Comparison of ENCODE assay signal across 8 cellular contexts in genomic region chr2:239275871-239276812, GRCh38.
A peak's percentile ranks its signal among the peaks of the same experiment; 100 is the strongest.
DNase-seq lines count a peak whose midpoint lies in the region; FAIRE-seq and TF ChIP-seq lines count a peak whose summit lies in the region.

No MANE protein-coding gene starts in this region.

- H3K27ac ChIP-seq in vagina = peak overlapping the region; percentile 77

- H3K36me3 Mint-ChIP-seq in activated T-cell treated with anti-CD3 and anti-CD28 coated beads, Interleukin-2, amount 50 U/mL, for 24 hours (ENCODE audit: low read depth) = peaks cover 12% of the 10 kb centered on the region

- H3K4me1 Mint-ChIP-seq in activated T-cell treated with anti-CD3 and anti-CD28 coated beads, Interleukin-2, amount 50 U/mL, for 24 hours (ENCODE audit: low read depth) = peaks cover 68% of the 10 kb centered on the region

- no peak for FAIRE-seq in GM12891 (lab: Jason Lieb, UNC)

- H3K27ac Mint-ChIP-seq in activated T-cell treated with anti-CD3 and anti-CD28 coated beads, Interleukin-2, amount 50 U/mL, for 24 hours = peak overlapping the region; percentile 81

- intact Hi-C loops in vagina (cut with DNase I) = no loop called here

- peak overlapping the region in 1 of 2 donors; percentile 8 for H3K4me3 ChIP-seq in vagina

- TF ChIP-seq POLR2A in vagina (IDR thresholded peaks at IDR 0.05) (no peak), GM12891 (IDR thresholded peaks at IDR 0.05; ENCODE audit: low read depth, low read length) (no peak)

- no peaks in the 10 kb centered on the region for H3K9me3 ChIP-seq in vagina

- no peak overlapping the region for H3K4me3 Mint-ChIP-seq in activated T-cell treated with anti-CD3 and anti-CD28 coated beads, Interleukin-2, amount 50 U/mL, for 24 hours

- H3K36me3 ChIP-seq in vagina = no peaks in the 10 kb centered on the region

- peaks cover 71% of the 10 kb centered on the region for H3K4me1 ChIP-seq in vagina

- H3K27me3 ChIP-seq in vagina = no peaks in the 10 kb centered on the region

- peak; percentile 46 for DNase-seq in activated T-cell treated with anti-CD3 and anti-CD28 coated beads, Interleukin-2, amount 50 U/mL, for 24 hours
- DNase-seq in activated T-cell treated with anti-CD3 and anti-CD28 coated beads, Interleukin-2, amount 50 U/mL, for 48 hours = no peak
- DNase-seq in cerebellar cortex (ENCODE audit: low spot score) = peak; percentile 93
- DNase-seq in medulla oblongata (ENCODE audit: extremely low spot score) = peak; percentile 77
- DNase-seq in vagina (ENCODE audit: extremely low spot score in 2 of 2) = no peak
- no peak for DNase-seq in GM12891 (ENCODE audit: insufficient read length, low spot score)
- no peak for DNase-seq in kidney tubule cell (ENCODE audit: low spot score)
- DNase-seq in NCI-H345 (lab: John Stamatoyannopoulos, UW) = no peak

- H3K9me3 Mint-ChIP-seq in activated T-cell treated with anti-CD3 and anti-CD28 coated beads, Interleukin-2, amount 50 U/mL, for 24 hours = no peaks in the 10 kb centered on the region

- no peak for TF ChIP-seq CTCF in vagina (IDR thresholded peaks at IDR 0.05)

- H3K27me3 Mint-ChIP-seq in activated T-cell treated with anti-CD3 and anti-CD28 coated beads, Interleukin-2, amount 50 U/mL, for 24 hours = peaks cover 20% of the 10 kb centered on the region

TF ChIP-seq in GM12891, 5 proteins besides CTCF, POLR2A, EP300 and RAD21:
- TF ChIP-seq SPI1 (IDR thresholded peaks at IDR 0.05; ENCODE audit: low read depth, low read length) (no peak), POU2F2 (IDR thresholded peaks at IDR 0.05; ENCODE audit: low read depth, low read length) (no peak)

Comparison
In these comparisons a context has a peak if more than half of its experiments do, and no peak if none do; other contexts are left out.
1. DNase-seq: peak in activated T-cell treated with anti-CD3 and anti-CD28 coated beads, Interleukin-2, amount 50 U/mL, for 24 hours (single experiment), cerebellar cortex (single experiment) and medulla oblongata (single experiment); none in activated T-cell treated with anti-CD3 and anti-CD28 coated beads, Interleukin-2, amount 50 U/mL, for 48 hours (0 of 2), vagina (0 of 2), GM12891 (single experiment), kidney tubule cell (single experiment) and NCI-H345 (single experiment).